Comparison of ENCODE assay signal across 8 cellular contexts in the genomic region with DNA sequence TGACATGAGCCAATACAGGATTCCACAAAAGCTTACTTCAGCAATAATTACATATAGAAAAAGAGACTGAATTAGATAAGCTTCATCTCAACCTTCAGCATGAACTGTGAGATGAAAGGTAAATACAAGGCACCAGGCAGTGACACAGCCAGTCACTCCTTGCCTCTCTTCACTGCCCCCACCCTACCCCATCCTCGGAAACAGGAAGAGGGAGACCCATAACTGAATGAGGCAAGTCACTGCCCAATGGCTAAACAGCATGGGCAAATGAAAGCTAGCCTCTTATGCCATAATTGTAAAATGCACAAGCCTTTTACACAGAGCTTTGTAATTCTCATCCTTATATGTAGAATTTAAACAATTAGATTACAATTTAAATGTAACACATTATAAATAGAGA. TPM values are rescaled to one million over a fixed set of nuclear protein-coding genes. Genes with fewer than 3 reads are reported as not detected.
DNase-seq lines count a peak whose midpoint lies in the region; ATAC-seq and TF ChIP-seq lines count a peak whose summit lies in the region.

No MANE protein-coding gene starts in this region.

- peaks cover 8% of the 10 kb centered on the region for H3K27me3 Mint-ChIP-seq in GM23338 (ENCODE audit: insufficient read depth, low read depth, poor library complexity)
- H3K27me3 Mint-ChIP-seq in activated T-helper 17 cell treated with anti-CD3 and anti-CD28 coated beads, Interleukin-2, amount 50 U/mL, for 72 hours: no peaks in the 10 kb centered on the region

- H3K27me3 ChIP-seq in BJ (ENCODE audit: control insufficient read depth, insufficient read depth, low read length) (no peaks in the 10 kb centered on the region), GM23338 (ENCODE audit: insufficient read depth) (no peaks in the 10 kb centered on the region), foreskin keratinocyte (no peaks in the 10 kb centered on the region)

- H3K9me3 Mint-ChIP-seq in GM23338: no peaks in the 10 kb centered on the region; the same call in 2 of the 3 replicates
- peaks cover 16% of the 10 kb centered on the region for H3K9me3 Mint-ChIP-seq in activated T-helper 17 cell treated with anti-CD3 and anti-CD28 coated beads, Interleukin-2, amount 50 U/mL, for 72 hours

- peaks cover 27% of the 10 kb centered on the region for H3K4me1 Mint-ChIP-seq in GM23338
- H3K4me1 Mint-ChIP-seq in activated T-helper 17 cell treated with anti-CD3 and anti-CD28 coated beads, Interleukin-2, amount 50 U/mL, for 72 hours: peaks cover 31% of the 10 kb centered on the region

- H3K27ac ChIP-seq in GM23338 (ENCODE audit: low read depth) (no peak overlapping the region), mesodermal cell (ENCODE audit: low read depth, low read length, severe bottlenecking) (no peak overlapping the region), foreskin keratinocyte (no peak overlapping the region)

- CTCF ChIA-PET in BJ (lab: Yijun Ruan, JAX): no interaction called here

- no peaks in the 10 kb centered on the region for H3F3A ChIP-seq in GM23338 (replicated peaks; ENCODE audit: low read depth)

- peaks cover 15% of the 10 kb centered on the region for H4K20me1 ChIP-seq in GM23338 (replicated peaks; ENCODE audit: insufficient read depth)

- 71 to 83% methylated on average over 1 of the region's 1 CpG for WGBS in mesodermal cell (ENCODE audit: insufficient coverage in 2 of 2), 2 experiments

- no peak overlapping the region for H2AFZ ChIP-seq in GM23338

- H3K9me2 ChIP-seq in GM23338 (ENCODE audit: insufficient read depth): no peaks in the 10 kb centered on the region

- peaks cover 44% of the 10 kb centered on the region for H3K79me2 ChIP-seq in GM23338 (replicated peaks; ENCODE audit: insufficient read depth)

- TF ChIP-seq CTCF in BJ (IDR thresholded peaks at IDR 0.05; ENCODE audit: insufficient read depth, low read depth, low read length): no peak
- TF ChIP-seq CTCF in GM23338 (conservative IDR thresholded peaks at IDR 0.05; ENCODE audit: low read depth in 2 of 2): no peak
- TF ChIP-seq CTCF in foreskin keratinocyte (conservative IDR thresholded peaks at IDR 0.05): no peak

- no peak overlapping the region for H3K27ac Mint-ChIP-seq in GM23338
- H3K27ac Mint-ChIP-seq in activated T-helper 17 cell treated with anti-CD3 and anti-CD28 coated beads, Interleukin-2, amount 50 U/mL, for 72 hours: peak overlapping the region; percentile 93

- POLR2A ChIA-PET in BJ (lab: Charles Lee): interaction anchor here (0.6 kb wide), 1 partner anchor 499 kb away, joined by 3 read pairs; no protein-coding TSS in a partner anchor

- peak overlapping the region; percentile 9; the same call in 1 of the 2 replicates for H3K4me3 ChIP-seq in BJ (ENCODE audit: low read depth, low read length)
- H3K4me3 ChIP-seq in GM23338: peak overlapping the region; percentile 97
- H3K4me3 ChIP-seq in mesodermal cell (ENCODE audit: extremely low read depth, insufficient read depth, low read length, poor library complexity, severe bottlenecking): peak overlapping the region; percentile 95

- H3K4me2 ChIP-seq in GM23338: peak overlapping the region; percentile 100; the same call in 1 of the 2 replicates

- DNase-seq in BJ (ENCODE audit: low read depth): no peak
- DNase-seq in GM23338 (ENCODE audit: low spot score): peak; percentile 21
- DNase-seq in foreskin keratinocyte: no peak
- no peak for DNase-seq in NCI-H82 (lab: John Stamatoyannopoulos, UW)
- DNase-seq in LoVo (ENCODE audit: low spot score): no peak

- ATAC-seq in GM23338: no peak
- no peak for ATAC-seq in activated T-helper 17 cell treated with anti-CD3 and anti-CD28 coated beads, Interleukin-2, amount 50 U/mL, for 72 hours (replicated peaks)
- no peak for ATAC-seq in foreskin keratinocyte
- ATAC-seq in HG03175 (IDR thresholded peaks at IDR 0.05; ENCODE audit: unreplicated experiment): no peak

- H3K36me3 Mint-ChIP-seq in GM23338 (ENCODE audit: low read depth): peaks cover 10% of the 10 kb centered on the region; the same call in 2 of the 3 replicates
- H3K36me3 Mint-ChIP-seq in activated T-helper 17 cell treated with anti-CD3 and anti-CD28 coated beads, Interleukin-2, amount 50 U/mL, for 72 hours (ENCODE audit: low read depth): peaks cover 59% of the 10 kb centered on the region

- H3K4me3 Mint-ChIP-seq in GM23338: peak overlapping the region; percentile 85
- H3K4me3 Mint-ChIP-seq in activated T-helper 17 cell treated with anti-CD3 and anti-CD28 coated beads, Interleukin-2, amount 50 U/mL, for 72 hours: peak overlapping the region; percentile 92

- H3K4me1 ChIP-seq in GM23338 (ENCODE audit: insufficient read depth) (peaks cover 13% of the 10 kb centered on the region), mesodermal cell (ENCODE audit: control insufficient read depth, insufficient read depth, low read length, poor library complexity, severe bottlenecking) (peaks cover 9% of the 10 kb centered on the region), foreskin keratinocyte (no peaks in the 10 kb centered on the region)

- H3K9me3 ChIP-seq in mesodermal cell (ENCODE audit: control insufficient read depth, low read length): no peaks in the 10 kb centered on the region

- H3K36me3 ChIP-seq in BJ (ENCODE audit: control insufficient read depth, insufficient read depth, low read length): peaks cover 6% of the 10 kb centered on the region; the same call in 1 of the 2 replicates
- H3K36me3 ChIP-seq in GM23338 (ENCODE audit: insufficient read depth): no peaks in the 10 kb centered on the region; the same call in 1 of the 2 replicates
- H3K36me3 ChIP-seq in mesodermal cell (ENCODE audit: control insufficient read depth, insufficient read depth, low read length): peaks cover 25% of the 10 kb centered on the region

TF ChIP-seq in GM23338, 12 proteins besides CTCF, POLR2A, EP300 and RAD21 (continues in another document):
- TF ChIP-seq EZH2phosphoT487 (IDR thresholded peaks at IDR 0.05; ENCODE audit: unreplicated experiment) (no peak), ZNF114 (CRISPR knock-in tag; IDR thresholded peaks at IDR 0.05) (no peak), NANOG (IDR thresholded peaks at IDR 0.05; ENCODE audit: borderline replicate concordance) (no peak), JUNB (IDR thresholded peaks at IDR 0.05; ENCODE audit: unreplicated experiment) (no peak), STAT1 (IDR thresholded peaks at IDR 0.05; ENCODE audit: unreplicated experiment) (no peak)

RNA-seq across cellular contexts. Expression of gene ZNF160, which starts 1.7 kb away (rescaled TPM):
- polyA plus RNA-seq in BJ (2011; rRNA removed) (9.0 and 11.5 TPM in 2 replicates), GM23338 (2016; fragmentation: Nextera tagmentation; extraction: Ambion mirVana) (12.5 and 16.9 TPM in 2 replicates), foreskin keratinocyte (2.1 and 2.2 TPM in 2 replicates)
- 18.5 and 22.0 TPM in 2 replicates for polyA minus RNA-seq in BJ (2011; rRNA and poly(A)+ RNA removed)
- 37.6 and 48.7 TPM in 2 replicates for total RNA-seq in GM23338 (2014; rRNA removed; shearing (Covaris generic))
- total RNA-seq in activated T-helper 17 cell treated with anti-CD3 and anti-CD28 coated beads, Interleukin-2, amount 50 U/mL, for 72 hours: 100 to 1,000 TPM in 1 of 2 donors, 10 to 100 TPM in 1; 24.0 to 102 TPM
- polyA plus RNA-seq in mesodermal cell (2013, experiment 1 of 2): 39.1 TPM
- polyA plus RNA-seq in mesodermal cell (2013, experiment 2 of 2): 40.5 TPM
- total RNA-seq in foreskin keratinocyte: 10.1 and 12.8 TPM in 2 replicates

RNA-seq across cellular contexts. Expression of gene ZNF415, which starts 31.2 kb away (rescaled TPM):
- polyA plus RNA-seq in BJ (2011; rRNA removed) (4.6 and 6.3 TPM in 2 replicates), GM23338 (2016; fragmentation: Nextera tagmentation; extraction: Ambion mirVana) (7.9 and 9.2 TPM in 2 replicates), foreskin keratinocyte (1.6 and 2.2 TPM in 2 replicates)
- 3.3 and 3.4 TPM in 2 replicates for polyA minus RNA-seq in BJ (2011; rRNA and poly(A)+ RNA removed)
- 3.9 and 9.3 TPM in 2 replicates for total RNA-seq in GM23338 (2014; rRNA removed; shearing (Covaris generic))
- 1 to 10 TPM in 1 of 2 donors, under 1 TPM in 1; 0.50 to 3.3 TPM for total RNA-seq in activated T-helper 17 cell treated with anti-CD3 and anti-CD28 coated beads, Interleukin-2, amount 50 U/mL, for 72 hours
- polyA plus RNA-seq in mesodermal cell (2013, experiment 1 of 2): 8.4 TPM
- polyA plus RNA-seq in mesodermal cell (2013, experiment 2 of 2): 11.0 TPM
- total RNA-seq in foreskin keratinocyte: 2.5 and 5.0 TPM in 2 replicates

RNA-seq across cellular contexts. Expression of gene ERVV-2, which starts 57.0 kb away (rescaled TPM):
- not detected in 2 replicates for polyA plus RNA-seq in BJ (2011; rRNA removed)
- polyA minus RNA-seq in BJ (2011; rRNA and poly(A)+ RNA removed): not detected in 2 replicates
- total RNA-seq in GM23338 (2014; rRNA removed; shearing (Covaris generic)): 0.87 and 1.4 TPM in 2 replicates
- polyA plus RNA-seq in GM23338 (2016; fragmentation: Nextera tagmentation; extraction: Ambion mirVana): 0.59 and 0.74 TPM in 2 replicates
- not detected for total RNA-seq in activated T-helper 17 cell treated with anti-CD3 and anti-CD28 coated beads, Interleukin-2, amount 50 U/mL, for 72 hours
- polyA plus RNA-seq in mesodermal cell (2013, experiment 1 of 2): not detected
- not detected for polyA plus RNA-seq in mesodermal cell (2013, experiment 2 of 2)
- total RNA-seq in foreskin keratinocyte: not detected in 2 replicates
- not detected in 2 replicates for polyA plus RNA-seq in foreskin keratinocyte

RNA-seq across cellular contexts. Expression of gene ZNF347, which starts 57.3 kb away (rescaled TPM):
- 2.0 and 4.2 TPM in 2 replicates for polyA plus RNA-seq in BJ (2011; rRNA removed)
- 3.0 and 4.3 TPM in 2 replicates for polyA minus RNA-seq in BJ (2011; rRNA and poly(A)+ RNA removed)
- 10.8 and 11.9 TPM in 2 replicates for total RNA-seq in GM23338 (2014; rRNA removed; shearing (Covaris generic))
- polyA plus RNA-seq in GM23338 (2016; fragmentation: Nextera tagmentation; extraction: Ambion mirVana): 3.4 and 4.6 TPM in 2 replicates
- total RNA-seq in activated T-helper 17 cell treated with anti-CD3 and anti-CD28 coated beads, Interleukin-2, amount 50 U/mL, for 72 hours: 1 to 10 TPM; 3.2 to 5.3 TPM
- 5.0 TPM for polyA plus RNA-seq in mesodermal cell (2013, experiment 1 of 2)
- polyA plus RNA-seq in mesodermal cell (2013, experiment 2 of 2): 7.2 TPM
- 6.7 and 7.5 TPM in 2 replicates for total RNA-seq in foreskin keratinocyte
- polyA plus RNA-seq in foreskin keratinocyte: 1.4 and 1.8 TPM in 2 replicates

Comparison
In these comparisons a context has a peak if more than half of its experiments do, and no peak if none do; other contexts are left out.
1. H3K4me3 ChIP-seq: peak in every context shown above with its lines; median percentile 97 in GM23338; 95 in mesodermal cell; 9 in BJ.